9 cellular contexts compared by ENCODE assay signal in genomic region chr19:6765738-6766356, GRCh38. TPM values are rescaled to one million over a fixed set of nuclear protein-coding genes. Genes with fewer than 3 reads are reported as not detected.
DNase-seq lines count a peak whose midpoint lies in the region; ATAC-seq and TF ChIP-seq lines count a peak whose summit lies in the region.
"Had no signal": no experiment of that assay in that cellular context is flagged by ENCODE, and none has a peak within 500 bp of the region (broad histone marks: within the 10 kb centered on the region; RNA-seq: fewer than 3 reads in every experiment).

No MANE protein-coding gene starts in this region.

- H3K36me3 ChIP-seq in Peyer's patch (peaks cover 0 to 18% (median 0%) of the 10 kb centered on the region in 3 donors), SJCRH30 (no peaks in the 10 kb centered on the region)

- peak; percentile 40 to 67 for DNase-seq in NCI-H2081 (lab: John Stamatoyannopoulos, UW)
- DNase-seq in NCI-H2081 treated with DMSO at 0.1 percent for 48 hours (lab: John Stamatoyannopoulos, UW) = no peak
- DNase-seq in Peyer's patch = peak; percentile 37 to 95 (median 94)
- DNase-seq in iPS DF 19.7 (ENCODE audit: low read depth, low spot score) = peak; percentile 89
- no peak for DNase-seq in stimulated activated effector memory CD8-positive, alpha-beta T cell treated with anti-CD3 and anti-CD28 coated beads, Interleukin-12 subunit alpha, Interleukin-12 subunit beta, amount 100 ng/mL, for 72 hours (ENCODE audit: low spot score in 2 of 2)
- DNase-seq in stimulated activated CD4-positive, alpha-beta T cell treated with anti-CD3 and anti-CD28 coated beads, Interleukin-4, amount 100 ng/mL, for 4 hours = no peak
- no peak for DNase-seq in SJCRH30
- DNase-seq: testis had no signal

- H3K4me1 Mint-ChIP-seq in stimulated activated effector memory CD8-positive, alpha-beta T cell treated with anti-CD3 and anti-CD28 coated beads, Interleukin-12 subunit alpha, Interleukin-12 subunit beta, amount 100 ng/mL, for 72 hours = peaks cover 26% of the 10 kb centered on the region

- peaks cover 0 to 9% (median 5%) of the 10 kb centered on the region in 4 donors for H3K4me1 ChIP-seq in Peyer's patch
- peaks cover 3% of the 10 kb centered on the region; the same call in 1 of the 2 replicates for H3K4me1 ChIP-seq in SJCRH30
- H3K4me1 ChIP-seq: testis had no signal

- ATAC-seq in stimulated activated effector memory CD8-positive, alpha-beta T cell treated with anti-CD3 and anti-CD28 coated beads, Interleukin-12 subunit alpha, Interleukin-12 subunit beta, amount 100 ng/mL, for 72 hours = no peak
- ATAC-seq in HG03025 (IDR thresholded peaks at IDR 0.05; ENCODE audit: low FRiP score, unreplicated experiment) = no peak

- H3K27me3 ChIP-seq in Peyer's patch = no peaks in the 10 kb centered on the region
- H3K27me3 ChIP-seq in SJCRH30 = no peaks in the 10 kb centered on the region
- H3K27me3 ChIP-seq: testis had no signal

- H3K4me3 ChIP-seq in Peyer's patch = peak overlapping the region in 3 of 4 donors; percentile 44 to 70 (median 63)
- no peak overlapping the region for H3K4me3 ChIP-seq in SJCRH30
- H3K4me3 ChIP-seq: testis had no signal

- H3K4me3 Mint-ChIP-seq in stimulated activated effector memory CD8-positive, alpha-beta T cell treated with anti-CD3 and anti-CD28 coated beads, Interleukin-12 subunit alpha, Interleukin-12 subunit beta, amount 100 ng/mL, for 72 hours = peak overlapping the region; percentile 80

- TF ChIP-seq CTCF in Peyer's patch (IDR thresholded peaks at IDR 0.05) = peak in 1 of 6 experiments; percentile 11

- H3K9me3 ChIP-seq in Peyer's patch = no peaks in the 10 kb centered on the region
- H3K9me3 ChIP-seq in SJCRH30 (replicated peaks) = no peaks in the 10 kb centered on the region
- H3K9me3 ChIP-seq: testis had no signal

- peaks cover 14% of the 10 kb centered on the region for H3K36me3 Mint-ChIP-seq in stimulated activated effector memory CD8-positive, alpha-beta T cell treated with anti-CD3 and anti-CD28 coated beads, Interleukin-12 subunit alpha, Interleukin-12 subunit beta, amount 100 ng/mL, for 72 hours

- peak; percentile 79 to 93 for TF ChIP-seq POLR2A in Peyer's patch (IDR thresholded peaks at IDR 0.05)

- H3K27ac ChIP-seq in Peyer's patch (peak overlapping the region; percentile 75 to 97 (median 88)), SJCRH30 (no peak overlapping the region)
- H3K27ac ChIP-seq: testis had no signal

- no peaks in the 10 kb centered on the region for H3K9me3 Mint-ChIP-seq in stimulated activated effector memory CD8-positive, alpha-beta T cell treated with anti-CD3 and anti-CD28 coated beads, Interleukin-12 subunit alpha, Interleukin-12 subunit beta, amount 100 ng/mL, for 72 hours

- H3K27ac Mint-ChIP-seq in stimulated activated effector memory CD8-positive, alpha-beta T cell treated with anti-CD3 and anti-CD28 coated beads, Interleukin-12 subunit alpha, Interleukin-12 subunit beta, amount 100 ng/mL, for 72 hours = peak overlapping the region; percentile 72

RNA-seq across cellular contexts. Expression of gene SH2D3A, which starts 1.4 kb away (rescaled TPM):
- total RNA-seq in Peyer's patch = 100 to 1,000 TPM in 1 of 4 donors, 10 to 100 TPM in 3; 43.7 to 127 (median 91.9) TPM
- total RNA-seq in SJCRH30 (2014; rRNA removed; shearing (Covaris generic)) = not detected in 2 replicates

RNA-seq across cellular contexts. Expression of gene VAV1, which starts 6.7 kb away (rescaled TPM):
- total RNA-seq in Peyer's patch = 10 to 100 TPM in 1 of 4 donors, 1 to 10 TPM in 3; 7.0 to 57.8 (median 7.7) TPM
- total RNA-seq in SJCRH30 (2014; rRNA removed; shearing (Covaris generic)) = not detected in 2 replicates

RNA-seq across cellular contexts. Expression of gene TRIP10, which starts 26.4 kb away (rescaled TPM):
- 100 to 1,000 TPM in 1 of 4 donors, 10 to 100 TPM in 3; 30.1 to 314 (median 81.5) TPM for total RNA-seq in Peyer's patch
- total RNA-seq in SJCRH30 (2014; rRNA removed; shearing (Covaris generic)) = 39.3 and 40.5 TPM in 2 replicates

RNA-seq across cellular contexts. Expression of gene GPR108, which starts 28.5 kb away (rescaled TPM):
- total RNA-seq in Peyer's patch = 100 to 1,000 TPM in 1 of 4 donors, 10 to 100 TPM in 3; 54.5 to 133 (median 92.2) TPM
- total RNA-seq in SJCRH30 (2014; rRNA removed; shearing (Covaris generic)) = 32.0 and 33.2 TPM in 2 replicates

RNA-seq across cellular contexts. Expression of gene C3, which starts 45.4 kb away (rescaled TPM):
- total RNA-seq in Peyer's patch = 100 to 1,000 TPM in 3 of 4 donors, 10 to 100 TPM in 1; 89.1 to 548 (median 264) TPM
- total RNA-seq in SJCRH30 (2014; rRNA removed; shearing (Covaris generic)) = not detected in 2 replicates

Comparison
In these comparisons a context has a peak if more than half of its experiments do, and no peak if none do; other contexts are left out.
1. DNase-seq: peak in NCI-H2081 (2 of 2), Peyer's patch (3 of 3) and iPS DF 19.7 (single experiment); none in NCI-H2081 treated with DMSO at 0.1 percent for 48 hours (single experiment), stimulated activated effector memory CD8-positive, alpha-beta T cell treated with anti-CD3 and anti-CD28 coated beads, Interleukin-12 subunit alpha, Interleukin-12 subunit beta, amount 100 ng/mL, for 72 hours (0 of 2), stimulated activated CD4-positive, alpha-beta T cell treated with anti-CD3 and anti-CD28 coated beads, Interleukin-4, amount 100 ng/mL, for 4 hours (0 of 2) and SJCRH30 (0 of 2).
2. RNA of gene SH2D3A, which starts 1.4 kb away (total RNA-seq): 43.7 to 127 TPM in Peyer's patch; not detected in SJCRH30; every median in the first group is over 10 times any median in the second.